Comparison of ENCODE assay signal across 21 cellular contexts in the genomic region with DNA sequence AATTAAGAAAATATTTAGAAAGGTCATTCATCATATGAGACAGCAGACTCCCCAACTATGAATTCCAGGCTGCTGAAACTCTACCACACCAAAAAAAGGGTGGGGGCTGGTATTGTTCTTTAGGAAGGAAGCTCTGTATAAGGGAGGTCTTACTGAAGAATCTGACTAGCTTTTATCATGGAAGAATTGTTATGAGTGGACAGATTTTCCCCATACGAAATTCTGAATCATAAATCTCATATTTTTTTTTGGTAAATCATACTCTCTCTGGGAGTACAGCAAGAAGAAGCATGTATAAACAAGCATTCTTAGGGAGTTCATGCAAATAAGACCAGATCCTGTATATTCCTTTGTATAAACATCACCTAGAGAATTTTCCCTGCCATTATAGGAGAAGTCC.
DNase-seq lines count a peak whose midpoint lies in the region; ATAC-seq and TF ChIP-seq lines count a peak whose summit lies in the region.
"Had no signal": no experiment of that assay in that cellular context is flagged by ENCODE, and none has a peak within 500 bp of the region (broad histone marks: within the 10 kb centered on the region; RNA-seq: fewer than 3 reads in every experiment).

No MANE protein-coding gene starts in this region.

- H3K4me1 Mint-ChIP-seq in GM23338 = peaks cover 14% of the 10 kb centered on the region

- peaks cover 31% of the 10 kb centered on the region for H3K36me3 Mint-ChIP-seq in GM23338 (ENCODE audit: low read depth)

- H3F3A ChIP-seq in GM23338 (replicated peaks; ENCODE audit: low read depth) = no peaks in the 10 kb centered on the region

- H3K4me1 ChIP-seq in GM23338 (ENCODE audit: insufficient read depth) (0 out of 2 replicates have a peak, but pooled peaks cover 7% of the 10 kb centered on the region), osteoblast (ENCODE audit: insufficient read depth, low read length) (peaks cover 5% of the 10 kb centered on the region)
- H3K4me1 ChIP-seq: BLaER1 treated with 17β-estradiol and CSF1 and Interleukin-3, amounts not matched to agents 10 nM and 100 nM had no signal

- peaks cover 13% of the 10 kb centered on the region for H3K9me3 Mint-ChIP-seq in GM23338
- H3K9me3 Mint-ChIP-seq: CD4-positive, alpha-beta T cell; HFFc6 had no signal

- H3K27me3 Mint-ChIP-seq in GM23338 (ENCODE audit: insufficient read depth, low read depth, poor library complexity) = no peaks in the 10 kb centered on the region
- H3K27me3 Mint-ChIP-seq: CD4-positive, alpha-beta T cell had no signal

- H3K27ac Mint-ChIP-seq in GM23338 = 0 out of 2 replicates have a peak overlapping the region, but pooled peaks have one; percentile 48
- H3K27ac Mint-ChIP-seq: CD4-positive, alpha-beta T cell; HFFc6 had no signal

- no peak overlapping the region for H3K4me3 ChIP-seq in GM23338
- H3K4me3 ChIP-seq in brain microvascular endothelial cell (ENCODE audit: low read depth, low read length) = no peak overlapping the region
- no peak overlapping the region for H3K4me3 ChIP-seq in fibroblast of pulmonary artery (replicated peaks; ENCODE audit: low read depth, low read length)
- no peak overlapping the region for H3K4me3 ChIP-seq in osteoblast (ENCODE audit: insufficient read depth, low read length)
- H3K4me3 ChIP-seq: BLaER1 treated with 17β-estradiol and CSF1 and Interleukin-3, amounts not matched to agents 10 nM and 100 nM; HAP-1 had no signal

- H3K4me2 ChIP-seq in GM23338 (no peak overlapping the region), osteoblast (ENCODE audit: insufficient read depth, low read length) (peak overlapping the region; percentile 7)
- H3K4me2 ChIP-seq: BLaER1 treated with 17β-estradiol and CSF1 and Interleukin-3, amounts not matched to agents 10 nM and 100 nM had no signal

- no peaks in the 10 kb centered on the region for H3K27me3 ChIP-seq in GM23338 (ENCODE audit: insufficient read depth)
- H3K27me3 ChIP-seq in brain microvascular endothelial cell (replicated peaks) = no peaks in the 10 kb centered on the region
- no peaks in the 10 kb centered on the region for H3K27me3 ChIP-seq in osteoblast (ENCODE audit: insufficient read depth, low read length)
- H3K27me3 ChIP-seq: BLaER1 treated with 17β-estradiol and CSF1 and Interleukin-3, amounts not matched to agents 10 nM and 100 nM had no signal

- no peak for TF ChIP-seq CTCF in GM23338 (conservative IDR thresholded peaks at IDR 0.05; ENCODE audit: low read depth in 2 of 2)
- no peak for TF ChIP-seq CTCF in brain microvascular endothelial cell (IDR thresholded peaks at IDR 0.05; ENCODE audit: low read depth, low read length, missing control alignments)
- no peak for TF ChIP-seq CTCF in fibroblast of pulmonary artery (IDR thresholded peaks at IDR 0.05; ENCODE audit: low read length, missing control alignments)
- no peak for TF ChIP-seq CTCF in osteoblast (IDR thresholded peaks at IDR 0.05; ENCODE audit: extremely low read depth, low read depth, low read length)

- H3K36me3 ChIP-seq in GM23338 (ENCODE audit: insufficient read depth) (0 out of 2 replicates have a peak, but pooled peaks cover 5% of the 10 kb centered on the region), brain microvascular endothelial cell (replicated peaks) (peaks cover 13% of the 10 kb centered on the region), osteoblast (ENCODE audit: insufficient read depth, low read length) (no peaks in the 10 kb centered on the region)
- H3K36me3 ChIP-seq: BLaER1 treated with 17β-estradiol and CSF1 and Interleukin-3, amounts not matched to agents 10 nM and 100 nM had no signal

- H3K4me3 Mint-ChIP-seq in GM23338 = no peak overlapping the region
- H3K4me3 Mint-ChIP-seq: CD4-positive, alpha-beta T cell; HFFc6 had no signal

- H3K9me3 ChIP-seq in osteoblast (ENCODE audit: low read depth, low read length) = no peaks in the 10 kb centered on the region
- H3K9me3 ChIP-seq: BLaER1 treated with 17β-estradiol and CSF1 and Interleukin-3, amounts not matched to agents 10 nM and 100 nM; HAP-1 had no signal

- H3K9me2 ChIP-seq in GM23338 (ENCODE audit: insufficient read depth) = no peaks in the 10 kb centered on the region

- H2AFZ ChIP-seq in GM23338 (no peak overlapping the region), osteoblast (ENCODE audit: low read length) (no peak overlapping the region)

- no peaks in the 10 kb centered on the region for H4K20me1 ChIP-seq in GM23338 (replicated peaks; ENCODE audit: insufficient read depth)
- H4K20me1 ChIP-seq in osteoblast (ENCODE audit: insufficient read depth, low read length) = no peaks in the 10 kb centered on the region
- H4K20me1 ChIP-seq: BLaER1 treated with 17β-estradiol and CSF1 and Interleukin-3, amounts not matched to agents 10 nM and 100 nM had no signal

- DNase-seq in GM23338 (ENCODE audit: low spot score) = no peak
- DNase-seq in brain microvascular endothelial cell = no peak
- peak; percentile 15 for DNase-seq in fibroblast of pulmonary artery (ENCODE audit: low read depth)
- DNase-seq in osteoblast (ENCODE audit: insufficient read length, low spot score, missing footprints) = peak; percentile 69
- no peak for DNase-seq in effector CD4-positive, alpha-beta T cell
- no peak for DNase-seq in putamen (ENCODE audit: low spot score)
- no peak for DNase-seq in SKM-1 (lab: John Stamatoyannopoulos, UW; ENCODE audit: unreplicated experiment)
- DNase-seq: AML-193; CD4-positive, alpha-beta T cell; GOT3; NCI-H1092; NCI-H1417 treated with DMSO at 0.1 percent for 48 hours; NCI-H1694 treated with DMSO at 0.1 percent for 48 hours; NCI-H2227 treated with DMSO at 0.1 percent for 48 hours; NCI-H510A; RPMI8226; SHP77 had no signal

- no peak overlapping the region for H3K27ac ChIP-seq in GM23338 (ENCODE audit: low read depth)
- H3K27ac ChIP-seq in brain microvascular endothelial cell = peak overlapping the region; percentile 39
- H3K27ac ChIP-seq in osteoblast (ENCODE audit: low read depth, low read length) = peak overlapping the region; percentile 49
- H3K27ac ChIP-seq: BLaER1 treated with 17β-estradiol and CSF1 and Interleukin-3, amounts not matched to agents 10 nM and 100 nM had no signal

- in situ Hi-C loops in brain microvascular endothelial cell (cut with HindIII; ENCODE audit: low pct_ligation_motif_present, low sequenced_read_pairs) = no loop called here

- ATAC-seq in GM23338 = no peak
- no peak for ATAC-seq in HG02870 (IDR thresholded peaks at IDR 0.05; ENCODE audit: unreplicated experiment)

- H3K79me2 ChIP-seq in GM23338 (replicated peaks; ENCODE audit: insufficient read depth) (no peaks in the 10 kb centered on the region), osteoblast (ENCODE audit: insufficient read depth, low read length) (no peaks in the 10 kb centered on the region)

TF ChIP-seq in GM23338, 12 proteins besides CTCF, POLR2A, EP300 and RAD21 (continues in another document):
- TF ChIP-seq, protein P1, sequence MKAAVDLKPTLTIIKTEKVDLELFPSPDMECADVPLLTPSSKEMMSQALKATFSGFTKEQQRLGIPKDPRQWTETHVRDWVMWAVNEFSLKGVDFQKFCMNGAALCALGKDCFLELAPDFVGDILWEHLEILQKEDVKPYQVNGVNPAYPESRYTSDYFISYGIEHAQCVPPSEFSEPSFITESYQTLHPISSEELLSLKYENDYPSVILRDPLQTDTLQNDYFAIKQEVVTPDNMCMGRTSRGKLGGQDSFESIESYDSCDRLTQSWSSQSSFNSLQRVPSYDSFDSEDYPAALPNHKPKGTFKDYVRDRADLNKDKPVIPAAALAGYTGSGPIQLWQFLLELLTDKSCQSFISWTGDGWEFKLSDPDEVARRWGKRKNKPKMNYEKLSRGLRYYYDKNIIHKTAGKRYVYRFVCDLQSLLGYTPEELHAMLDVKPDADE (IDR thresholded peaks at IDR 0.05) = no peak
- TF ChIP-seq JUNB (IDR thresholded peaks at IDR 0.05; ENCODE audit: unreplicated experiment) (no peak), ZNF114 (CRISPR knock-in tag; IDR thresholded peaks at IDR 0.05) (no peak), NANOG (IDR thresholded peaks at IDR 0.05; ENCODE audit: borderline replicate concordance) (no peak), EZH2 (IDR thresholded peaks at IDR 0.05; ENCODE audit: low read depth, unreplicated experiment) (no peak), CREB1 (CRISPR knock-in tag; IDR thresholded peaks at IDR 0.05; ENCODE audit: low read depth) (no peak), POLR2AphosphoS5 (IDR thresholded peaks at IDR 0.05; ENCODE audit: low read depth) (no peak), EZH2phosphoT487 (IDR thresholded peaks at IDR 0.05; ENCODE audit: unreplicated experiment) (no peak)
- TF ChIP-seq, protein P2, sequence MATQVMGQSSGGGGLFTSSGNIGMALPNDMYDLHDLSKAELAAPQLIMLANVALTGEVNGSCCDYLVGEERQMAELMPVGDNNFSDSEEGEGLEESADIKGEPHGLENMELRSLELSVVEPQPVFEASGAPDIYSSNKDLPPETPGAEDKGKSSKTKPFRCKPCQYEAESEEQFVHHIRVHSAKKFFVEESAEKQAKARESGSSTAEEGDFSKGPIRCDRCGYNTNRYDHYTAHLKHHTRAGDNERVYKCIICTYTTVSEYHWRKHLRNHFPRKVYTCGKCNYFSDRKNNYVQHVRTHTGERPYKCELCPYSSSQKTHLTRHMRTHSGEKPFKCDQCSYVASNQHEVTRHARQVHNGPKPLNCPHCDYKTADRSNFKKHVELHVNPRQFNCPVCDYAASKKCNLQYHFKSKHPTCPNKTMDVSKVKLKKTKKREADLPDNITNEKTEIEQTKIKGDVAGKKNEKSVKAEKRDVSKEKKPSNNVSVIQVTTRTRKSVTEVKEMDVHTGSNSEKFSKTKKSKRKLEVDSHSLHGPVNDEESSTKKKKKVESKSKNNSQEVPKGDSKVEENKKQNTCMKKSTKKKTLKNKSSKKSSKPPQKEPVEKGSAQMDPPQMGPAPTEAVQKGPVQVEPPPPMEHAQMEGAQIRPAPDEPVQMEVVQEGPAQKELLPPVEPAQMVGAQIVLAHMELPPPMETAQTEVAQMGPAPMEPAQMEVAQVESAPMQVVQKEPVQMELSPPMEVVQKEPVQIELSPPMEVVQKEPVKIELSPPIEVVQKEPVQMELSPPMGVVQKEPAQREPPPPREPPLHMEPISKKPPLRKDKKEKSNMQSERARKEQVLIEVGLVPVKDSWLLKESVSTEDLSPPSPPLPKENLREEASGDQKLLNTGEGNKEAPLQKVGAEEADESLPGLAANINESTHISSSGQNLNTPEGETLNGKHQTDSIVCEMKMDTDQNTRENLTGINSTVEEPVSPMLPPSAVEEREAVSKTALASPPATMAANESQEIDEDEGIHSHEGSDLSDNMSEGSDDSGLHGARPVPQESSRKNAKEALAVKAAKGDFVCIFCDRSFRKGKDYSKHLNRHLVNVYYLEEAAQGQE (IDR thresholded peaks at IDR 0.05; ENCODE audit: unreplicated experiment) = no peak

Comparison
In these comparisons a context has a peak if more than half of its experiments do, and no peak if none do; other contexts are left out.
1. DNase-seq: peak in fibroblast of pulmonary artery (single experiment) and osteoblast (single experiment); none in GM23338 (single experiment), brain microvascular endothelial cell (single experiment), effector CD4-positive, alpha-beta T cell (single experiment), putamen (single experiment) and SKM-1 (single experiment).